Comparison of ENCODE assay signal across 8 cellular contexts in genomic region chr9:134449180-134449916, GRCh38.
DNase-seq lines count a peak whose midpoint lies in the region; ATAC-seq and TF ChIP-seq lines count a peak whose summit lies in the region.

No MANE protein-coding gene starts in this region.

- no peaks in the 10 kb centered on the region for H3K9me3 Mint-ChIP-seq in activated T-helper 17 cell treated with anti-CD3 and anti-CD28 coated beads, Interleukin-2, amount 50 U/mL, for 72 hours

- no peaks in the 10 kb centered on the region for H3K4me1 ChIP-seq in neutrophil (ENCODE audit: control insufficient read depth in 1 of 2, insufficient read depth in 1 of 2, low read depth in 1 of 2, low read length in 1 of 2)
- H3K4me1 ChIP-seq in suprapubic skin, result no peaks in the 10 kb centered on the region

- H3K9me3 ChIP-seq in neutrophil, result peaks cover 11% of the 10 kb centered on the region
- peaks cover 6% of the 10 kb centered on the region for H3K9me3 ChIP-seq in suprapubic skin

- no peaks in the 10 kb centered on the region for H3K27me3 Mint-ChIP-seq in activated T-helper 17 cell treated with anti-CD3 and anti-CD28 coated beads, Interleukin-2, amount 50 U/mL, for 72 hours

- no peak for TF ChIP-seq POLR2A in suprapubic skin (IDR thresholded peaks at IDR 0.05)

- 18% methylated on average over 9 of the region's 10 CpGs for WGBS in suprapubic skin

- TF ChIP-seq CTCF in RWPE1 (conservative IDR thresholded peaks at IDR 0.05; ENCODE audit: low read depth), result peak; percentile 98
- peak; percentile 96 for TF ChIP-seq CTCF in fibroblast of villous mesenchyme (IDR thresholded peaks at IDR 0.05; ENCODE audit: insufficient read depth, low read depth, low read length)
- peak; percentile 70 for TF ChIP-seq CTCF in neutrophil (IDR thresholded peaks at IDR 0.05)
- peak; percentile 88 to 92 for TF ChIP-seq CTCF in suprapubic skin (IDR thresholded peaks at IDR 0.05)

- H3K36me3 ChIP-seq in neutrophil (no peaks in the 10 kb centered on the region), suprapubic skin (no peaks in the 10 kb centered on the region)

- peak; percentile 90 for DNase-seq in COR-L47 (lab: John Stamatoyannopoulos, UW)
- DNase-seq in KG1 (lab: John Stamatoyannopoulos, UW), result peak; percentile 46
- peak; percentile 99 for DNase-seq in RWPE1 (ENCODE audit: low spot score)
- peak; percentile 96 for DNase-seq in fibroblast of villous mesenchyme (ENCODE audit: low read depth)
- DNase-seq in suprapubic skin (ENCODE audit: low spot score in 2 of 2), result peak; percentile 95 to 96

- H3K27me3 ChIP-seq in neutrophil (peaks cover 17% of the 10 kb centered on the region), suprapubic skin (no peaks in the 10 kb centered on the region)

- POLR2A ChIA-PET in RWPE1 (lab: Yijun Ruan, JAX; ENCODE audit: low non-redundant PET), result no interaction called here

- peak; percentile 92 for ATAC-seq in GM21381 (IDR thresholded peaks at IDR 0.05; ENCODE audit: unreplicated experiment)
- ATAC-seq in activated T-helper 17 cell treated with anti-CD3 and anti-CD28 coated beads, Interleukin-2, amount 50 U/mL, for 72 hours (replicated peaks), result peak; percentile 100

- H3K27ac Mint-ChIP-seq in activated T-helper 17 cell treated with anti-CD3 and anti-CD28 coated beads, Interleukin-2, amount 50 U/mL, for 72 hours, result no peak overlapping the region

- CTCF ChIA-PET in RWPE1 (lab: Yijun Ruan, JAX), result interaction anchor here (0.5 to 3.0 kb wide), 43 partner anchors 10 to 999 kb away, joined by 3 to 17 read pairs (median 4); partner anchors contain the start of gene COL5A1

- TF ChIP-seq EP300 in suprapubic skin (IDR thresholded peaks at IDR 0.05), result no peak

- H3K27ac ChIP-seq in RWPE1, result no peak overlapping the region
- peak overlapping the region; percentile 1 for H3K27ac ChIP-seq in neutrophil
- H3K27ac ChIP-seq in suprapubic skin, result no peak overlapping the region

- no peaks in the 10 kb centered on the region for H3K36me3 Mint-ChIP-seq in activated T-helper 17 cell treated with anti-CD3 and anti-CD28 coated beads, Interleukin-2, amount 50 U/mL, for 72 hours (ENCODE audit: low read depth)

- no peaks in the 10 kb centered on the region for H3K4me1 Mint-ChIP-seq in activated T-helper 17 cell treated with anti-CD3 and anti-CD28 coated beads, Interleukin-2, amount 50 U/mL, for 72 hours

- H3K4me3 ChIP-seq in fibroblast of villous mesenchyme (ENCODE audit: low read depth, low read length) (no peak overlapping the region), neutrophil (ENCODE audit: low read depth in 1 of 2, low read length in 1 of 2) (no peak overlapping the region), suprapubic skin (no peak overlapping the region)

- H3K4me3 Mint-ChIP-seq in activated T-helper 17 cell treated with anti-CD3 and anti-CD28 coated beads, Interleukin-2, amount 50 U/mL, for 72 hours, result peak overlapping the region; percentile 3

Comparison
In these comparisons a context has a peak if more than half of its experiments do, and no peak if none do; other contexts are left out.
1. DNase-seq: peak in every context shown above with its lines; median percentile 99 in RWPE1; 96 in fibroblast of villous mesenchyme; 96 in suprapubic skin; 90 in COR-L47; 46 in KG1.